ENCODE assay signal across 19 cellular contexts in the genomic region with DNA sequence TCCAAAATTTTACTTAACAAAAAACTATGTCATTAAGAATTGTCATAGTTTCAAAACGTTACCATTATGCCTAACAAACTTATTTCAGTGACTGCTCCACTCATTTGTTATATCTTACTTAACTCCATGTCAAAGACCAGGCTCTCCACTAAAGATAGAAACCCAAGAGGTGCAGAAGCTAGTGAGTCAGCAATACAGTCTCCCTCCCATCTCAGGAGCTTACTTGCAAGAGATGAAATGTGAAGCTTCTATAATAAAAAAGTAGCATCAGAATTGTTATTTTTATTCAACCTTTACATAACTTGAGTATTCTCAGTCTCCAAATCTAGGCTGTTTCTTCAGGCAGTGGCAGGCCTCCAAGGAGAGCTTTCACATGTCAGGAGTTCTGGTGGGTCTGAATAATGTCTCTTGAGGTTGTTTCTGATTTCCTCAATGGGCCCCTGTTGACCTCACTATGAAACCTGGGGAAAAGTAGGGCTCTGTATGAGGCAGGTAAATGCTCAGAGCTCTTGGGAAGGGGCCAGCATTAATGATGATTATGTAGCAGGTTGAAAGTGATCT.
DNase-seq lines count a peak whose midpoint lies in the region; ATAC-seq and TF ChIP-seq lines count a peak whose summit lies in the region.
"Had no signal": no experiment of that assay in that cellular context is flagged by ENCODE, and none has a peak within 500 bp of the region (broad histone marks: within the 10 kb centered on the region; RNA-seq: fewer than 3 reads in every experiment).

No MANE protein-coding gene starts in this region.

- no peaks in the 10 kb centered on the region for H3K9me3 Mint-ChIP-seq in endothelial cell (ENCODE audit: unreplicated experiment)
- H3K9me3 Mint-ChIP-seq: GM23338; stimulated activated naive CD8-positive, alpha-beta T cell treated with anti-CD3 and anti-CD28 coated beads, Interleukin-15, Interleukin-2, amounts not matched to agents 100 ng/mL and 50 ng/mL, for 24 hours had no signal

- no peak overlapping the region for H3K4me3 Mint-ChIP-seq in endothelial cell (ENCODE audit: unreplicated experiment)
- H3K4me3 Mint-ChIP-seq: GM23338; stimulated activated naive CD8-positive, alpha-beta T cell treated with anti-CD3 and anti-CD28 coated beads, Interleukin-15, Interleukin-2, amounts not matched to agents 100 ng/mL and 50 ng/mL, for 24 hours had no signal

- ATAC-seq in body of pancreas (no peak), HG03159 (IDR thresholded peaks at IDR 0.05; ENCODE audit: unreplicated experiment) (no peak), GM19467 (IDR thresholded peaks at IDR 0.05; ENCODE audit: unreplicated experiment) (no peak)
- ATAC-seq: GM23338 had no signal

- H3K36me3 ChIP-seq in body of pancreas (replicated peaks in 1 of 2; ENCODE audit: insufficient read depth in 1 of 2, low read depth in 2 of 2) = no peaks in the 10 kb centered on the region
- no peaks in the 10 kb centered on the region for H3K36me3 ChIP-seq in cardiac muscle cell
- H3K36me3 ChIP-seq in skeletal muscle satellite cell (ENCODE audit: insufficient read depth, low read length) = no peaks in the 10 kb centered on the region
- H3K36me3 ChIP-seq: left lung, upper lobe of left lung had no signal

- peak overlapping the region; percentile 31 to 67 (median 38) for H3K27ac ChIP-seq in body of pancreas
- peak overlapping the region; percentile 31 for H3K27ac ChIP-seq in cardiac muscle cell
- H3K27ac ChIP-seq: left lung, upper lobe of left lung had no signal

- intact Hi-C loops in body of pancreas (cut with DNase I) = no loop called here

- H3K9me3 ChIP-seq in body of pancreas (no peaks in the 10 kb centered on the region), cardiac muscle cell (ENCODE audit: low read depth) (no peaks in the 10 kb centered on the region), skeletal muscle satellite cell (replicated peaks; ENCODE audit: low read length) (no peaks in the 10 kb centered on the region)
- H3K9me3 ChIP-seq: left lung, upper lobe of left lung had no signal

- peaks cover 4% of the 10 kb centered on the region for H3K4me1 Mint-ChIP-seq in endothelial cell (ENCODE audit: unreplicated experiment)

- TF ChIP-seq POLR2A in body of pancreas (IDR thresholded peaks at IDR 0.05) = no peak

- H3K4me2 ChIP-seq in skeletal muscle satellite cell (ENCODE audit: low read length) = peak overlapping the region; percentile 50
- H3K4me2 ChIP-seq: GM23338 had no signal

- no peak overlapping the region for H3K27ac Mint-ChIP-seq in endothelial cell (ENCODE audit: unreplicated experiment)
- H3K27ac Mint-ChIP-seq: GM23338; stimulated activated naive CD8-positive, alpha-beta T cell treated with anti-CD3 and anti-CD28 coated beads, Interleukin-15, Interleukin-2, amounts not matched to agents 100 ng/mL and 50 ng/mL, for 24 hours had no signal

- H3K4me1 ChIP-seq in body of pancreas (peaks cover 34% of the 10 kb centered on the region), cardiac muscle cell (ENCODE audit: low read depth) (peaks cover 35% of the 10 kb centered on the region), skeletal muscle satellite cell (ENCODE audit: control insufficient read depth, insufficient read depth, low read length) (peaks cover 30% of the 10 kb centered on the region)

- H3K4me3 ChIP-seq in body of pancreas (no peak overlapping the region), cardiac muscle cell (no peak overlapping the region), skeletal muscle satellite cell (ENCODE audit: low read length) (no peak overlapping the region)
- H3K4me3 ChIP-seq: GM23338, left lung, upper lobe of left lung had no signal

- 51 to 52% methylated on average over 1 of the region's 1 CpG for WGBS in body of pancreas, 2 donors

- no peak for TF ChIP-seq CTCF in body of pancreas (IDR thresholded peaks at IDR 0.05)
- no peak for TF ChIP-seq CTCF in cardiac muscle cell (IDR thresholded peaks at IDR 0.05; ENCODE audit: low read depth, low read length)
- TF ChIP-seq CTCF in endothelial cell (IDR thresholded peaks at IDR 0.05; ENCODE audit: unreplicated experiment) = no peak

- DNase-seq in body of pancreas (no peak), cardiac muscle cell (ENCODE audit: low read depth in 1 of 2, low spot score in 1 of 2) (no peak), myocyte (ENCODE audit: low read depth) (peak; percentile 71), endothelial cell (ENCODE audit: low spot score) (no peak), AG20443 (ENCODE audit: low spot score) (no peak)
- DNase-seq: activated CD4-positive, alpha-beta T cell treated with anti-CD3 and anti-CD28 coated beads for 4 hours; COR-L47; DMS79 treated with DMSO at 0.1 percent for 48 hours; left lung; NCI-H146; NCI-H2171 treated with DMSO at 0.1 percent for 48 hours; NCI-H69; stimulated activated CD4-positive, alpha-beta T cell treated with anti-CD3 and anti-CD28 coated beads, Interleukin-4, amount 100 ng/mL, for 1 hour; upper lobe of left lung had no signal

- H3K27me3 ChIP-seq in body of pancreas = no peaks in the 10 kb centered on the region
- no peaks in the 10 kb centered on the region for H3K27me3 ChIP-seq in cardiac muscle cell
- no peaks in the 10 kb centered on the region for H3K27me3 ChIP-seq in skeletal muscle satellite cell (ENCODE audit: control insufficient read depth, insufficient read depth, low read length)
- H3K27me3 ChIP-seq: left lung, upper lobe of left lung had no signal

- no peaks in the 10 kb centered on the region for H3K36me3 Mint-ChIP-seq in endothelial cell (ENCODE audit: low read depth, unreplicated experiment)

- no peaks in the 10 kb centered on the region for H3K27me3 Mint-ChIP-seq in endothelial cell (ENCODE audit: unreplicated experiment)

- H3K9ac ChIP-seq in skeletal muscle satellite cell (ENCODE audit: low read depth, low read length) = peak overlapping the region; percentile 52
